ENCODE assay signal across 16 cellular contexts in the genomic region with DNA sequence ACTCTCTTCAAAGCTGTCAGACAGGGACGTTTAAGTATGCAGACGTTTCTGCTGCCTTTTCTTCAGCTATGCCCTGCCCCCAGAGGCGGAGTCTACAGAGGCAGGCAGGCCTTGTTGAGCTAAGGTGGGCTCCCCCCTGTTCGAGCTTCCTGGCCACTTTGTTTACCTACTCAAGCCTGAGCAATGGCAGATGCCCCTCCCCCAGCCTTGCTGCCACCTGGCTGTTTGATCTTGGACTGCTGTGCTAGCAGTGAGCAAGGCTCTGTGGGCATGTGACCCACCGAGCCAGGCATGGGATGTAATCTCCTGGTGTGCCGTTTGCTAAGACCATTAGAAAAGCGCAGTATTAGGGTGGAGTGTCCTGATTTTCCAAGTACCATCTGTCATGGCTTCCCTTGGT.
A peak's percentile ranks its signal among the peaks of the same experiment; 100 is the strongest.
DNase-seq lines count a peak whose midpoint lies in the region; TF ChIP-seq lines count a peak whose summit lies in the region.
"Had no signal": no experiment of that assay in that cellular context is flagged by ENCODE, and none has a peak within 500 bp of the region (broad histone marks: within the 10 kb centered on the region; RNA-seq: fewer than 3 reads in every experiment).

No MANE protein-coding gene starts in this region.

- no peak overlapping the region for H4K8ac ChIP-seq in neuronal stem cell (ENCODE audit: low read depth, low read length)

- H3F3A ChIP-seq in SU-DHL-6 (ENCODE audit: insufficient read depth) = no peaks in the 10 kb centered on the region

- intact Hi-C loops in A673 (cut with micrococcal nuclease; ENCODE audit: unreplicated experiment) = no loop called here

- H2AFZ ChIP-seq in SU-DHL-6 (ENCODE audit: low read depth, low read length, severe bottlenecking) (peak overlapping the region; percentile 12), neuronal stem cell (ENCODE audit: low read length) (peak overlapping the region; percentile 47)

- H2BK120ac ChIP-seq in neuronal stem cell (ENCODE audit: low read depth, low read length) = no peak overlapping the region

- no peak overlapping the region for H3K9ac ChIP-seq in SU-DHL-6 (ENCODE audit: low read length)
- no peak overlapping the region for H3K9ac ChIP-seq in neuronal stem cell (ENCODE audit: low read depth, low read length, poor library complexity)
- H3K9ac ChIP-seq: KMS-11 had no signal

- H3K4ac ChIP-seq in neuronal stem cell (ENCODE audit: low read length) = no peak overlapping the region

- no peak overlapping the region for H2BK15ac ChIP-seq in neuronal stem cell (ENCODE audit: low read length)

- no peaks in the 10 kb centered on the region for H4K20me1 ChIP-seq in SU-DHL-6 (ENCODE audit: low read depth, low read length)

- H3K4me2 ChIP-seq in SU-DHL-6 (ENCODE audit: low read depth, low read length, poor library complexity, severe bottlenecking) (no peak overlapping the region), neuronal stem cell (ENCODE audit: insufficient read depth, low read length, poor library complexity, severe bottlenecking) (no peak overlapping the region)
- H3K4me2 ChIP-seq: KMS-11 had no signal

- no peak overlapping the region for H2BK5ac ChIP-seq in neuronal stem cell (ENCODE audit: low read length)

- no peak overlapping the region for H2AK5ac ChIP-seq in neuronal stem cell (ENCODE audit: low read depth, low read length)

- H3K18ac ChIP-seq in neuronal stem cell (ENCODE audit: low read length) = no peak overlapping the region

- DNase-seq in NCI-H2081 (lab: John Stamatoyannopoulos, UW) (peak; percentile 15 to 27), NCI-H2081 treated with DMSO at 0.1 percent for 48 hours (lab: John Stamatoyannopoulos, UW) (no peak), NCI-H69 (lab: John Stamatoyannopoulos, UW) (peak; percentile 76), neuronal stem cell (ENCODE audit: low spot score) (no peak), A673 (ENCODE audit: low spot score) (no peak), kidney tubule cell (ENCODE audit: low spot score) (no peak), glomerular visceral epithelial cell (ENCODE audit: extremely low spot score) (no peak)
- DNase-seq: Caco-2, DND-41, GF-D8, NCI-H1092, NCI-H2029, NCI-H526 treated with DMSO at 0.1 percent for 48 hours, T-helper 1 cell had no signal

- CTCF ChIA-PET in A673 (lab: Charles Lee) = no interaction called here

- H3K4me1 ChIP-seq in neuronal stem cell (ENCODE audit: control insufficient read depth in 2 of 2, insufficient read depth in 1 of 2, low read depth in 1 of 2, low read length in 2 of 2) (no peaks in the 10 kb centered on the region), A673 (ENCODE audit: insufficient read depth, low read length, poor library complexity, severe bottlenecking) (no peaks in the 10 kb centered on the region)
- H3K4me1 ChIP-seq: Caco-2 had no signal

- no peaks in the 10 kb centered on the region for H3K79me2 ChIP-seq in SU-DHL-6 (ENCODE audit: insufficient read depth, low read length)

- BruUV-seq in A673 (replicated peaks; lab: Mats Ljungman, UMichigan) = no TSS peak

- H3K4me3 ChIP-seq in SU-DHL-6 (ENCODE audit: insufficient read depth, low read length, poor library complexity, severe bottlenecking) (no peak overlapping the region), neuronal stem cell (ENCODE audit: low read length in 2 of 2) (no peak overlapping the region), A673 (ENCODE audit: low read depth, low read length, poor library complexity, severe bottlenecking) (no peak overlapping the region)

- H3K79me1 ChIP-seq in neuronal stem cell (ENCODE audit: low read depth, low read length) = no peaks in the 10 kb centered on the region

- no peak for TF ChIP-seq CTCF in SU-DHL-6 (IDR thresholded peaks at IDR 0.05; ENCODE audit: insufficient read depth, low read length, poor library complexity, severe bottlenecking)
- TF ChIP-seq CTCF in A673 (conservative IDR thresholded peaks at IDR 0.05; ENCODE audit: low read depth, low read length) = no peak

- WGBS in neuronal stem cell (ENCODE audit: extremely low coverage in 2 of 2, insufficient read length in 2 of 2, insufficient replicate concordance in 1 of 2), 2 donors = no CpG with 5 or more reads among the region's 7 CpGs

- no peak overlapping the region for H3K14ac ChIP-seq in neuronal stem cell (ENCODE audit: low read length)

- H3K9me2 ChIP-seq in SU-DHL-6 (replicated peaks; ENCODE audit: insufficient read depth, low read length) = no peaks in the 10 kb centered on the region

- H2BK12ac ChIP-seq in neuronal stem cell (ENCODE audit: low read length) = no peak overlapping the region

- H3K27ac ChIP-seq in SU-DHL-6 (ENCODE audit: low read depth, low read length) (no peak overlapping the region), neuronal stem cell (replicated peaks; ENCODE audit: low read length) (no peak overlapping the region), A673 (ENCODE audit: low read depth, low read length, poor library complexity, severe bottlenecking) (no peak overlapping the region)
- H3K27ac ChIP-seq: KMS-11 had no signal

- no peak overlapping the region for H3K23ac ChIP-seq in neuronal stem cell (ENCODE audit: low read depth, low read length, poor library complexity)

- no peaks in the 10 kb centered on the region for H3K27me3 ChIP-seq in SU-DHL-6 (ENCODE audit: low read length)
- H3K27me3 ChIP-seq in neuronal stem cell (ENCODE audit: control insufficient read depth in 3 of 3, insufficient read depth in 3 of 3, low read depth in 1 of 3, low read length in 3 of 3) = no peaks in the 10 kb centered on the region
- H3K27me3 ChIP-seq in A673 (replicated peaks; ENCODE audit: insufficient read depth, low read depth, low read length, poor library complexity) = no peaks in the 10 kb centered on the region

- POLR2A ChIA-PET in A673 (lab: Charles Lee; ENCODE audit: low non-redundant PET) = no interaction called here

- H3K9me3 ChIP-seq in SU-DHL-6 (ENCODE audit: insufficient read depth, low read length) (no peaks in the 10 kb centered on the region), neuronal stem cell (replicated peaks in 1 of 2; ENCODE audit: control insufficient read depth in 2 of 2, insufficient read depth in 1 of 2, low read depth in 1 of 2, low read length in 2 of 2) (no peaks in the 10 kb centered on the region), A673 (ENCODE audit: low read depth, low read length, poor library complexity, severe bottlenecking) (no peaks in the 10 kb centered on the region)
- H3K9me3 ChIP-seq: Caco-2 had no signal

- H3K36me3 ChIP-seq in SU-DHL-6 (ENCODE audit: low read length) = no peaks in the 10 kb centered on the region
- no peaks in the 10 kb centered on the region for H3K36me3 ChIP-seq in neuronal stem cell (replicated peaks in 1 of 2; ENCODE audit: control insufficient read depth in 2 of 2, insufficient read depth in 2 of 2, low read length in 2 of 2)
- H3K36me3 ChIP-seq in A673 (ENCODE audit: insufficient read depth, low read length, poor library complexity, severe bottlenecking) = no peaks in the 10 kb centered on the region

- no peak overlapping the region for H4K91ac ChIP-seq in neuronal stem cell (ENCODE audit: low read depth, low read length, poor library complexity)

Comparison
In these comparisons a context has a peak if more than half of its experiments do, and no peak if none do; other contexts are left out.
1. DNase-seq: peak in NCI-H2081 (2 of 2) and NCI-H69 (single experiment); none in NCI-H2081 treated with DMSO at 0.1 percent for 48 hours (single experiment), neuronal stem cell (single experiment), A673 (single experiment), kidney tubule cell (single experiment) and glomerular visceral epithelial cell (single experiment).